ENCODE assay signal across 10 cellular contexts in the genomic region with DNA sequence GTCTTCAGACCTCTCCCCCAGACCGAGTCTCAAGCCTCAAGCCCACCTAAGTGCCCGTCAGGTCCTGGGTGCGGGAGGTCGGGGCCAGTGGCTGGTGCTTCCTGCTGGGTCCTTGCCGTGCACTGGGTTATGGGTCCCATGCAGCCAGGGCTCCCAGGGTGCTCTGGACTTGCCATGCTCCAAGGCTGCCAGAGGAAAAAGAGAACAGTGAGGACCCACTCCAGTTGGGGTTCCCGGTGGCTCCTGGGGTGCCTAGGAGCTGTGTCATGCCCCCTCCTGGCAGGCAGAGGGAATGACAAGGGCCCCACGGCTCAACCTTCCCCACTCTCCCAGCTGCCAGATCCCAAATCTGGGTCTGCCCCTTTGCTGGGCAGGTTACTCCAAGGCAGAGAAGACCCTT. TPM values are rescaled to one million over a fixed set of nuclear protein-coding genes. Genes with fewer than 3 reads are reported as not detected.
DNase-seq lines count a peak whose midpoint lies in the region; ATAC-seq and TF ChIP-seq lines count a peak whose summit lies in the region.
"Had no signal": no experiment of that assay in that cellular context is flagged by ENCODE, and none has a peak within 500 bp of the region (broad histone marks: within the 10 kb centered on the region; RNA-seq: fewer than 3 reads in every experiment).

No MANE protein-coding gene starts in this region.

- WGBS in endodermal cell (ENCODE audit: insufficient coverage in 1 of 2, insufficient read length in 1 of 2), 2 experiments = 85 to 86% methylated on average over 6 to 7 of the region's 7 CpGs
- WGBS in smooth muscle cell (ENCODE audit: low lambda C conversion rate) = 78% methylated on average over 7 of the region's 7 CpGs

- H3K4me1 ChIP-seq in OCI-LY1 (ENCODE audit: insufficient read depth, low read length, severe bottlenecking) = peaks cover 22% of the 10 kb centered on the region
- no peaks in the 10 kb centered on the region for H3K4me1 ChIP-seq in endodermal cell (ENCODE audit: control insufficient read depth, insufficient read depth, low read length)
- H3K4me1 ChIP-seq in smooth muscle cell (ENCODE audit: low read depth) = no peaks in the 10 kb centered on the region
- H3K4me1 ChIP-seq: SJSA1 had no signal

- H3F3A ChIP-seq in OCI-LY1 (ENCODE audit: insufficient read depth, low read length) (no peaks in the 10 kb centered on the region), smooth muscle cell (ENCODE audit: low read depth) (no peaks in the 10 kb centered on the region)

- H3K9me2 ChIP-seq in OCI-LY1 (ENCODE audit: low read depth, low read length) = no peaks in the 10 kb centered on the region

- H3K4me3 ChIP-seq in OCI-LY1 (ENCODE audit: low read depth, low read length, poor library complexity, severe bottlenecking) = no peak overlapping the region
- no peak overlapping the region for H3K4me3 ChIP-seq in endodermal cell (ENCODE audit: low read length)
- no peak overlapping the region for H3K4me3 ChIP-seq in smooth muscle cell
- H3K4me3 ChIP-seq: SJSA1 had no signal

- H3K4me3 Mint-ChIP-seq in endodermal cell = no peak overlapping the region

- H4K20me1 ChIP-seq in OCI-LY1 (ENCODE audit: insufficient read depth, low read length) (no peaks in the 10 kb centered on the region), smooth muscle cell (ENCODE audit: low read depth) (no peaks in the 10 kb centered on the region)

- no peaks in the 10 kb centered on the region for H3K4me1 Mint-ChIP-seq in endodermal cell

- H3K36me3 Mint-ChIP-seq in endodermal cell (ENCODE audit: low read depth) = peaks cover 3% of the 10 kb centered on the region

- H3K27ac Mint-ChIP-seq in endodermal cell = no peak overlapping the region

- DNase-seq in activated effector memory CD4-positive, alpha-beta T cell treated with anti-CD3 and anti-CD28 coated beads, Interleukin-2, amount 50 U/mL, for 16 hours = peak; percentile 71
- DNase-seq in activated effector memory CD4-positive, alpha-beta T cell treated with Interleukin-2 at 50 U/mL for 16 hours = no peak
- DNase-seq in endodermal cell = peak; percentile 66
- no peak for DNase-seq in smooth muscle cell (lab: John Stamatoyannopoulos, UW; ENCODE audit: unreplicated experiment)
- DNase-seq in cerebellar cortex (ENCODE audit: low spot score) = no peak
- no peak for DNase-seq in NCI-H1417 treated with DMSO at 0.1 percent for 48 hours (lab: John Stamatoyannopoulos, UW)
- DNase-seq: NCI-H1048 had no signal

- ATAC-seq in HG02678 (IDR thresholded peaks at IDR 0.05; ENCODE audit: unreplicated experiment) = no peak

- peaks cover 14% of the 10 kb centered on the region for H3K9me3 Mint-ChIP-seq in endodermal cell

- H3K27ac ChIP-seq in OCI-LY1 (ENCODE audit: low read depth, low read length, poor library complexity, severe bottlenecking) (no peak overlapping the region), endodermal cell (ENCODE audit: low read depth, low read length) (no peak overlapping the region), smooth muscle cell (ENCODE audit: low read depth) (no peak overlapping the region)
- H3K27ac ChIP-seq: SJSA1 had no signal

- H3K9me3 ChIP-seq in OCI-LY1 (ENCODE audit: low read length) = peaks cover 2% of the 10 kb centered on the region; the same call in 1 of the 2 replicates
- peaks cover 8% of the 10 kb centered on the region for H3K9me3 ChIP-seq in endodermal cell (ENCODE audit: control insufficient read depth, low read length)
- H3K9me3 ChIP-seq in smooth muscle cell (replicated peaks; ENCODE audit: low read depth) = no peaks in the 10 kb centered on the region

- H3K36me3 ChIP-seq in OCI-LY1 (ENCODE audit: insufficient read depth, low read length) (peaks cover 35% of the 10 kb centered on the region), endodermal cell (ENCODE audit: control insufficient read depth, insufficient read depth, low read length) (no peaks in the 10 kb centered on the region), smooth muscle cell (ENCODE audit: low read depth) (no peaks in the 10 kb centered on the region)
- H3K36me3 ChIP-seq: SJSA1 had no signal

- H3K79me2 ChIP-seq in OCI-LY1 (ENCODE audit: insufficient read depth, low read length) (no peaks in the 10 kb centered on the region), smooth muscle cell (ENCODE audit: low read depth) (no peaks in the 10 kb centered on the region)

- H3K27me3 ChIP-seq in OCI-LY1 (ENCODE audit: insufficient read depth, low read length) (no peaks in the 10 kb centered on the region), endodermal cell (ENCODE audit: control insufficient read depth, insufficient read depth, low read length, poor library complexity, severe bottlenecking) (no peaks in the 10 kb centered on the region), smooth muscle cell (ENCODE audit: low read depth) (no peaks in the 10 kb centered on the region)
- H3K27me3 ChIP-seq: SJSA1 had no signal

- H2AFZ ChIP-seq in OCI-LY1 (ENCODE audit: low read length) (no peak overlapping the region), smooth muscle cell (ENCODE audit: low read depth) (no peak overlapping the region)

- H3K9ac ChIP-seq in OCI-LY1 (ENCODE audit: low read length) (no peak overlapping the region), endodermal cell (ENCODE audit: extremely low read depth, low read length, poor library complexity, severe bottlenecking) (no peak overlapping the region), smooth muscle cell (ENCODE audit: low read depth) (no peak overlapping the region)

- H3K4me2 ChIP-seq in OCI-LY1 (ENCODE audit: low read length) = no peak overlapping the region
- H3K4me2 ChIP-seq in smooth muscle cell = no peak overlapping the region

- H3K27me3 Mint-ChIP-seq in endodermal cell (ENCODE audit: insufficient read depth) = peaks cover 17% of the 10 kb centered on the region

- TF ChIP-seq CTCF in OCI-LY1 (IDR thresholded peaks at IDR 0.05; ENCODE audit: low read length) (peak; percentile 54), endodermal cell (conservative IDR thresholded peaks at IDR 0.05) (peak; percentile 76), smooth muscle cell (IDR thresholded peaks at IDR 0.05; ENCODE audit: borderline replicate concordance, insufficient read depth, poor library complexity, severe bottlenecking) (peak; percentile 24)

RNA-seq across cellular contexts. Expression of a gene that starts 3.8 kb away (rescaled TPM):
- total RNA-seq in endodermal cell = not detected
- not detected for polyA plus RNA-seq in endodermal cell (2013, experiment 1 of 2)
- polyA plus RNA-seq in endodermal cell (2013, experiment 2 of 2) = not detected
- not detected in 2 replicates for total RNA-seq in smooth muscle cell
- not detected in 2 replicates for polyA plus RNA-seq in smooth muscle cell
- total RNA-seq: SJSA1 had no signal

RNA-seq across cellular contexts. Expression of a gene that starts 16.1 kb away (rescaled TPM):
- total RNA-seq in endodermal cell (under 1 TPM; 0.33 to 0.42 TPM), smooth muscle cell (0.63 and 0.90 TPM in 2 replicates)
- 0.21 TPM for polyA plus RNA-seq in endodermal cell (2013, experiment 1 of 2)
- 0.12 TPM for polyA plus RNA-seq in endodermal cell (2013, experiment 2 of 2)
- 0.56 TPM in 1 of 2 replicates, not detected in the other for polyA plus RNA-seq in smooth muscle cell

Comparison
In these comparisons a context has a peak if more than half of its experiments do, and no peak if none do; other contexts are left out.
1. DNase-seq: peak in activated effector memory CD4-positive, alpha-beta T cell treated with anti-CD3 and anti-CD28 coated beads, Interleukin-2, amount 50 U/mL, for 16 hours (single experiment) and endodermal cell (single experiment); none in activated effector memory CD4-positive, alpha-beta T cell treated with Interleukin-2 at 50 U/mL for 16 hours (single experiment), smooth muscle cell (single experiment), cerebellar cortex (single experiment) and NCI-H1417 treated with DMSO at 0.1 percent for 48 hours (single experiment).
2. CTCF ChIP-seq: peak in every context shown above with its lines; median percentile 76 in endodermal cell; 54 in OCI-LY1; 24 in smooth muscle cell.